Comparison of ENCODE assay signal across 23 cellular contexts in the genomic region with DNA sequence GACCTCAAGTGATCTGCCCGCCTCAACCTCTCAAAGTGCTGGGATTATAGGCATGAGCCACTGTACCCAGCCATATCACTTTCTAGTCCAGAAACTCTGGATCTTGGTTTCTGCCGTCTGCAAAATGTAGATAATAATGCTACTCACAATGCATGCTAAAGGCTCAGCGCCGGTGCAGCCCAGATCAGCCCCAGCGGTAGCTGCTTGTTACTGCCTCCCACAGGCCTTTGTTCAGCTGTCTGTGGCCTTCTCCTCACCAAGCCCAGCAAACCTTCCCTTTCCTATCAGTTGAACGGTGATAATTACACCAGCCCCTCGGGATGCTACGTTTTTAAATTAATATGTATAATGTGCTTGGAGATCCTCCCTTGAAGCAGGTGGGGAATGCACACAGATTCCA. TPM values are rescaled to one million over a fixed set of nuclear protein-coding genes. Genes with fewer than 3 reads are reported as not detected.
"Had no signal": no experiment of that assay in that cellular context is flagged by ENCODE, and none has a peak within 500 bp of the region (broad histone marks: within the 10 kb centered on the region; RNA-seq: fewer than 3 reads in every experiment).

No MANE protein-coding gene starts in this region.

- H3K4me1 ChIP-seq: thyroid gland, uterus had no signal

- H3K36me3 ChIP-seq: ovary, thyroid gland, uterus had no signal

- H3K36me3 Mint-ChIP-seq: brain, naive B cell had no signal

- H3K27ac Mint-ChIP-seq: activated naive CD4-positive, alpha-beta T cell treated with anti-CD3 and anti-CD28 coated beads for 36 hours; naive B cell had no signal

- H3K4me3 ChIP-seq: mucosa of descending colon, ovary, thyroid gland, uterus had no signal

- H3K27me3 ChIP-seq: ovary, uterus had no signal

- ATAC-seq: activated CD4-positive, CD25-positive, alpha-beta regulatory T cell treated with anti-CD3 and anti-CD28 coated beads, Interleukin-2, amount 50 U/mL, for 24 hours; activated T-cell treated with anti-CD3 and anti-CD28 coated beads, Interleukin-2, amount 50 U/mL, for 4 hours; left ventricle myocardium superior; mucosa of descending colon had no signal

- H3K27ac ChIP-seq: ovary, thyroid gland, uterus had no signal

- FAIRE-seq: colon, kidney had no signal

- H3K9me3 ChIP-seq: mucosa of descending colon, ovary, thyroid gland, uterus had no signal

- H3K4me3 Mint-ChIP-seq: activated naive CD4-positive, alpha-beta T cell treated with anti-CD3 and anti-CD28 coated beads for 36 hours; activated T-cell treated with anti-CD3 and anti-CD28 coated beads, Interleukin-2, amount 50 U/mL, for 4 hours; naive B cell had no signal

- DNase-seq: activated CD4-positive, alpha-beta T cell treated with anti-CD3 and anti-CD28 coated beads, Interleukin-2, amount 50 U/mL, for 1 hour; activated CD8-positive, alpha-beta memory T cell treated with anti-CD3 and anti-CD28 coated beads, Interleukin-2, amount 50 U/mL, for 4 hours; activated naive CD4-positive, alpha-beta T cell treated with anti-CD3 and anti-CD28 coated beads for 36 hours; activated T-cell treated with anti-CD3 and anti-CD28 coated beads, Interleukin-2, amount 50 U/mL, for 4 hours; anterior cingulate cortex; caudate nucleus; foreskin melanocyte; kidney; left ventricle myocardium superior; mucosa of descending colon; naive B cell; ovary; stimulated activated CD4-positive, alpha-beta T cell treated with anti-CD3 and anti-CD28 coated beads, Interleukin-12 subunit alpha, Interleukin-12 subunit beta, amount 100 ng/mL, for 4 hours; stimulated activated CD4-positive, alpha-beta T cell treated with anti-CD3 and anti-CD28 coated beads, Interleukin-1b, Interleukin-23, amount 100 ng/mL, for 48 hours; stimulated activated CD8-positive, alpha-beta memory T cell treated with anti-CD3 and anti-CD28 coated beads, Interleukin-4, amount 100 ng/mL, for 48 hours; stimulated activated naive CD4-positive, alpha-beta T cell; T1000; thyroid gland; uterus had no signal

- H3K9me3 Mint-ChIP-seq: activated naive CD4-positive, alpha-beta T cell treated with anti-CD3 and anti-CD28 coated beads for 36 hours; activated T-cell treated with anti-CD3 and anti-CD28 coated beads, Interleukin-2, amount 50 U/mL, for 4 hours; brain had no signal

RNA-seq across cellular contexts. Expression of a gene that starts 26.2 kb away (rescaled TPM):
- total RNA-seq: activated naive CD4-positive, alpha-beta T cell treated with anti-CD3 and anti-CD28 coated beads for 36 hours; T-helper 1 cell treated with Interleukin-12 subunit alpha and Interleukin-12 subunit beta and Interleukin-4 antibody, amounts not matched to agents 30 ng/mL and 1 ng/mL, for 36 hours had no signal
